ENCODE assay signal across 1 cellular context in genomic region chr3:48428088-48428862, GRCh38.
TF ChIP-seq lines count a peak whose summit lies in the region.

No MANE protein-coding gene starts in this region.

TF ChIP-seq in HepG2, 621 proteins besides CTCF, POLR2A, EP300 and RAD21 (continued from another document and continues in another):
- TF ChIP-seq ZNF558 (CRISPR knock-in tag; IDR thresholded peaks at IDR 0.05; ENCODE audit: borderline replicate concordance), result 0 out of 2 replicates have a peak, but pooled peaks have one; percentile 19
- TF ChIP-seq POGZ (CRISPR knock-in tag; IDR thresholded peaks at IDR 0.05), result no peak
- TF ChIP-seq ZNF770 (CRISPR knock-in tag; IDR thresholded peaks at IDR 0.05), result 0 out of 2 replicates have a peak, but pooled peaks have one; percentile 14
- no peak for TF ChIP-seq ZNF639 (CRISPR knock-in tag; conservative IDR thresholded peaks at IDR 0.05)
- TF ChIP-seq ZNF670 (CRISPR knock-in tag; IDR thresholded peaks at IDR 0.05; ENCODE audit: borderline replicate concordance), result peak; percentile 70; the same call in 1 of the 2 replicates
- TF ChIP-seq BRF2 (CRISPR knock-in tag; IDR thresholded peaks at IDR 0.05), result no peak
- TF ChIP-seq ZBTB26 (CRISPR knock-in tag; IDR thresholded peaks at IDR 0.05; ENCODE audit: borderline replicate concordance), result no peak
- no peak for TF ChIP-seq TRAFD1 (CRISPR knock-in tag; IDR thresholded peaks at IDR 0.05; ENCODE audit: borderline replicate concordance)
- no peak for TF ChIP-seq HNF4G (IDR thresholded peaks at IDR 0.05; ENCODE audit: borderline replicate concordance, low read depth, low read length)
- TF ChIP-seq HNF4G (CRISPR knock-in tag; IDR thresholded peaks at IDR 0.05; ENCODE audit: borderline replicate concordance, low read depth), result no peak; the same call in 1 of the 2 replicates
- TF ChIP-seq ZNF335 (CRISPR knock-in tag; IDR thresholded peaks at IDR 0.05), result no peak; the same call in 1 of the 2 replicates
- no peak for TF ChIP-seq ZNF382 (CRISPR knock-in tag; IDR thresholded peaks at IDR 0.05; ENCODE audit: borderline replicate concordance)
- TF ChIP-seq MNT (IDR thresholded peaks at IDR 0.05), result no peak
- TF ChIP-seq CREB1 (IDR thresholded peaks at IDR 0.05), result no peak
- no peak for TF ChIP-seq CREB1 (CRISPR knock-in tag; IDR thresholded peaks at IDR 0.05)
- TF ChIP-seq ZBTB33 (CRISPR knock-in tag; IDR thresholded peaks at IDR 0.05), result no peak
- no peak for TF ChIP-seq MBNL3 (CRISPR knock-in tag; conservative IDR thresholded peaks at IDR 0.05)
- no peak for TF ChIP-seq ZNF660 (CRISPR knock-in tag; IDR thresholded peaks at IDR 0.05; ENCODE audit: borderline replicate concordance, low read depth)
- TF ChIP-seq NRL (CRISPR knock-in tag; IDR thresholded peaks at IDR 0.05; ENCODE audit: borderline replicate concordance), result no peak
- TF ChIP-seq SNAPC4 (CRISPR knock-in tag; IDR thresholded peaks at IDR 0.05), result no peak; the same call in 1 of the 2 replicates
- no peak for TF ChIP-seq RFX5 (IDR thresholded peaks at IDR 0.05; ENCODE audit: low read depth, low read length)
- TF ChIP-seq RERE (CRISPR knock-in tag; IDR thresholded peaks at IDR 0.05; ENCODE audit: low read depth), result no peak
- TF ChIP-seq ZNF710 (CRISPR knock-in tag; IDR thresholded peaks at IDR 0.05; ENCODE audit: borderline replicate concordance), result no peak
- TF ChIP-seq KLF16 (CRISPR knock-in tag; IDR thresholded peaks at IDR 0.05), result no peak
- 0 out of 2 replicates have a peak, but pooled peaks have one; percentile 47 for TF ChIP-seq SSRP1 (CRISPR knock-in tag; IDR thresholded peaks at IDR 0.05)
- peak; percentile 73 for TF ChIP-seq PHF21A (CRISPR knock-in tag; IDR thresholded peaks at IDR 0.05)
